In the genomic region with DNA sequence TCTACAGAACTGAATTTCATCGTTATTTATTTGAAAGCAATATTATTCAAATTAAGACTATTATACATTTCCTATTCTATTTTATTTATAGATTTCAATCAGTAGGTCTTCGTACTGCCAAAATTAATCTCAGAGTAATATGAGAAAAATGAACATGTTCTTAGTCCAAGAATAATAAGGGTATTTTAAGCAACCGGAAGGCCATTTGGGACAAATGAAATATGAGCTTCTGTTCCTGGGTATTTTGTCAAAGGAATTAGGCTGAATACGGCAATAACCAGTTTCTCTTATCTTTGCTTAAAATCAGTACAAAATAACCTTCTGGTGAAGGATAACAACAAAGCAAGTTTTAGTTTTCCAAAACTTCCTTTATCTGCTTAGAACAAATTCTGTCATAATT, we compare ENCODE assay signal across 22 cellular contexts.
DNase-seq lines count a peak whose midpoint lies in the region; ATAC-seq and TF ChIP-seq lines count a peak whose summit lies in the region.
"Had no signal": no experiment of that assay in that cellular context is flagged by ENCODE, and none has a peak within 500 bp of the region (broad histone marks: within the 10 kb centered on the region; RNA-seq: fewer than 3 reads in every experiment).

No MANE protein-coding gene starts in this region.

- ATAC-seq in right cardiac atrium (peak; percentile 20 to 62), HG02852 (IDR thresholded peaks at IDR 0.05; ENCODE audit: unreplicated experiment) (no peak)
- ATAC-seq: stimulated activated naive CD8-positive, alpha-beta T cell treated with anti-CD3 and anti-CD28 coated beads, Interleukin-15, Interleukin-2, amounts not matched to agents 100 U/mL and 50 U/mL, for 24 hours had no signal

- no peaks in the 10 kb centered on the region for H3K9me3 ChIP-seq in right cardiac atrium (ENCODE audit: control insufficient read depth, low read length)
- H3K9me3 ChIP-seq in skeletal muscle satellite cell (replicated peaks; ENCODE audit: low read length) = no peaks in the 10 kb centered on the region
- H3K9me3 ChIP-seq: psoas muscle, spleen, upper lobe of left lung had no signal

- peak; percentile 5 for DNase-seq in GM03348 (ENCODE audit: low spot score)
- DNase-seq in fibroblast of mammary gland (ENCODE audit: low read depth) = peak; percentile 40
- no peak for DNase-seq in right cardiac atrium
- no peak for DNase-seq in DMS 273 (lab: John Stamatoyannopoulos, UW; ENCODE audit: unreplicated experiment)
- DNase-seq in activated CD4-positive, CD25-positive, alpha-beta regulatory T cell treated with anti-CD3 and anti-CD28 coated beads, Interleukin-2, amount 50 U/mL, for 72 hours = no peak
- DNase-seq in amniotic stem cell (lab: John Stamatoyannopoulos, UW) = no peak
- DNase-seq: activated CD8-positive, alpha-beta memory T cell treated with anti-CD3 and anti-CD28 coated beads for 24 hours; activated naive CD4-positive, alpha-beta T cell treated with Interleukin-2 at 50 U/mL for 16 hours; activated T-cell treated with anti-CD3 and anti-CD28 coated beads, Interleukin-2, amount 50 U/mL, for 24 hours; DND-41; glutamatergic neuron; KBM-7; NCI-H2227 treated with DMSO at 0.1 percent for 48 hours; psoas muscle; spleen; stimulated activated CD4-positive, alpha-beta T cell treated with anti-CD3 and anti-CD28 coated beads, Interleukin-4, amount 100 ng/mL, for 4 hours; stimulated activated naive CD8-positive, alpha-beta T cell treated with anti-CD3 and anti-CD28 coated beads, Interleukin-15, Interleukin-2, amounts not matched to agents 100 U/mL and 50 U/mL, for 24 hours; upper lobe of left lung had no signal

- H3K27ac ChIP-seq in right cardiac atrium (ENCODE audit: low read length) = no peak overlapping the region
- H3K27ac ChIP-seq: epithelial cell of prostate, neural progenitor cell, psoas muscle, upper lobe of left lung had no signal

- H3K4me1 ChIP-seq in right cardiac atrium (ENCODE audit: control insufficient read depth, insufficient read depth, low read length) (no peaks in the 10 kb centered on the region), skeletal muscle satellite cell (ENCODE audit: control insufficient read depth, insufficient read depth, low read length) (no peaks in the 10 kb centered on the region)
- H3K4me1 ChIP-seq: neural progenitor cell, psoas muscle, spleen, upper lobe of left lung had no signal

- no peak for TF ChIP-seq CTCF in fibroblast of mammary gland (conservative IDR thresholded peaks at IDR 0.05; ENCODE audit: control insufficient read depth, insufficient read depth, low read depth, low read length)

- H3K4me2 ChIP-seq in skeletal muscle satellite cell (ENCODE audit: low read length) = peak overlapping the region; percentile 20
- H3K4me2 ChIP-seq: neural progenitor cell had no signal

- 41% methylated on average over 4 of the region's 4 CpGs for WGBS in right cardiac atrium

- H3K27me3 ChIP-seq in right cardiac atrium (ENCODE audit: control insufficient read depth, insufficient read depth) = no peaks in the 10 kb centered on the region
- H3K27me3 ChIP-seq in skeletal muscle satellite cell (ENCODE audit: control insufficient read depth, insufficient read depth, low read length) = no peaks in the 10 kb centered on the region
- H3K27me3 ChIP-seq: neural progenitor cell, spleen, upper lobe of left lung had no signal

- intact Hi-C loops in right cardiac atrium (cut with DNase I) = loop anchor here in 3 of 4 donors (10.0 kb wide), 2 partner anchors 401 to 411 kb away; a partner anchor contains a TSS

- H3K36me3 ChIP-seq in skeletal muscle satellite cell (ENCODE audit: insufficient read depth, low read length) = no peaks in the 10 kb centered on the region
- H3K36me3 ChIP-seq: neural progenitor cell, spleen, upper lobe of left lung had no signal

- no peak overlapping the region for H3K9ac ChIP-seq in skeletal muscle satellite cell (ENCODE audit: low read depth, low read length)
- H3K9ac ChIP-seq: neural progenitor cell had no signal

- no peak overlapping the region for H3K4me3 ChIP-seq in fibroblast of mammary gland (ENCODE audit: control insufficient read depth, low read depth, low read length)
- H3K4me3 ChIP-seq in right cardiac atrium (ENCODE audit: low read length) = no peak overlapping the region
- H3K4me3 ChIP-seq in skeletal muscle satellite cell (ENCODE audit: low read length) = no peak overlapping the region
- H3K4me3 ChIP-seq: neural progenitor cell, psoas muscle, spleen, upper lobe of left lung had no signal

Comparison
In these comparisons a context has a peak if more than half of its experiments do, and no peak if none do; other contexts are left out.
1. DNase-seq: peak in GM03348 (single experiment) and fibroblast of mammary gland (single experiment); none in right cardiac atrium (0 of 3), DMS 273 (single experiment), activated CD4-positive, CD25-positive, alpha-beta regulatory T cell treated with anti-CD3 and anti-CD28 coated beads, Interleukin-2, amount 50 U/mL, for 72 hours (single experiment) and amniotic stem cell (single experiment).